14 cellular contexts compared by ENCODE assay signal in genomic region chr6:136410201-136411027, GRCh38.
DNase-seq lines count a peak whose midpoint lies in the region; ATAC-seq, FAIRE-seq and TF ChIP-seq lines count a peak whose summit lies in the region.
"Had no signal": no experiment of that assay in that cellular context is flagged by ENCODE, and none has a peak within 500 bp of the region (broad histone marks: within the 10 kb centered on the region; RNA-seq: fewer than 3 reads in every experiment).

No MANE protein-coding gene starts in this region.

- no peak overlapping the region for H3K4me2 ChIP-seq in neuronal stem cell (ENCODE audit: insufficient read depth, low read length, poor library complexity, severe bottlenecking)

- no peak overlapping the region for H3K18ac ChIP-seq in neuronal stem cell (ENCODE audit: low read length)

- no peaks in the 10 kb centered on the region for H3K4me1 ChIP-seq in psoas muscle
- H3K4me1 ChIP-seq in neuronal stem cell (ENCODE audit: control insufficient read depth in 2 of 2, insufficient read depth in 1 of 2, low read depth in 1 of 2, low read length in 2 of 2): no peaks in the 10 kb centered on the region
- H3K4me1 ChIP-seq: sigmoid colon had no signal

- H2AK5ac ChIP-seq in neuronal stem cell (ENCODE audit: low read depth, low read length): no peak overlapping the region

- H2BK15ac ChIP-seq in neuronal stem cell (ENCODE audit: low read length): no peak overlapping the region

- H3K23ac ChIP-seq in neuronal stem cell (ENCODE audit: low read depth, low read length, poor library complexity): no peak overlapping the region

- peak; percentile 78 for FAIRE-seq in GM12892 (lab: Jason Lieb, UNC)

- no peak for TF ChIP-seq POLR2A in GM12892 (IDR thresholded peaks at IDR 0.05; ENCODE audit: low read depth, low read length)

- intact Hi-C loops in psoas muscle (cut with DNase I): no loop called here

- no peak overlapping the region for H2BK12ac ChIP-seq in neuronal stem cell (ENCODE audit: low read length)

- H2AFZ ChIP-seq in neuronal stem cell (ENCODE audit: low read length): no peak overlapping the region

- no peak overlapping the region for H4K91ac ChIP-seq in neuronal stem cell (ENCODE audit: low read depth, low read length, poor library complexity)

- no peaks in the 10 kb centered on the region for H3K9me3 ChIP-seq in psoas muscle
- peaks cover 0 to 2% of the 10 kb centered on the region in 2 donors for H3K9me3 ChIP-seq in neuronal stem cell (replicated peaks in 1 of 2; ENCODE audit: control insufficient read depth in 2 of 2, insufficient read depth in 1 of 2, low read depth in 1 of 2, low read length in 2 of 2)
- H3K9me3 ChIP-seq: sigmoid colon had no signal

- H2BK5ac ChIP-seq in neuronal stem cell (ENCODE audit: low read length): no peak overlapping the region

- H3K9ac ChIP-seq in neuronal stem cell (ENCODE audit: low read depth, low read length, poor library complexity): no peak overlapping the region

- no peak overlapping the region for H4K8ac ChIP-seq in neuronal stem cell (ENCODE audit: low read depth, low read length)

- H3K27ac ChIP-seq in cingulate gyrus (ENCODE audit: low read depth, low read length) (peak overlapping the region; percentile 74), psoas muscle (no peak overlapping the region), neuronal stem cell (replicated peaks; ENCODE audit: low read length) (no peak overlapping the region)
- H3K27ac ChIP-seq: sigmoid colon, WERI-Rb-1 had no signal

- no peak overlapping the region for H2BK120ac ChIP-seq in neuronal stem cell (ENCODE audit: low read depth, low read length)

- H3K79me1 ChIP-seq in neuronal stem cell (ENCODE audit: low read depth, low read length): no peaks in the 10 kb centered on the region

- DNase-seq in GM12892 (ENCODE audit: insufficient read length): no peak
- no peak for DNase-seq in GDM1 (lab: John Stamatoyannopoulos, UW)
- no peak for DNase-seq in psoas muscle
- DNase-seq in neuronal stem cell (ENCODE audit: low spot score): no peak
- DNase-seq: activated naive CD4-positive, alpha-beta T cell; effector memory CD4-positive, alpha-beta T cell; NCI-H2029 treated with DMSO at 0.1 percent for 48 hours; sigmoid colon; WERI-Rb-1 had no signal

- no peak overlapping the region for H3K4ac ChIP-seq in neuronal stem cell (ENCODE audit: low read length)

- 84 to 89% (median 87%) methylated on average over 3 of the region's 3 CpGs for WGBS in psoas muscle, 3 donors
- WGBS in neuronal stem cell (ENCODE audit: extremely low coverage in 2 of 2, insufficient read length in 2 of 2, insufficient replicate concordance in 1 of 2), 2 donors: no CpG with 5 or more reads among the region's 3 CpGs

- H3K14ac ChIP-seq in neuronal stem cell (ENCODE audit: low read length): no peak overlapping the region

- ATAC-seq in GM21390 (IDR thresholded peaks at IDR 0.05; ENCODE audit: unreplicated experiment) (peak; percentile 94), HG03064 (IDR thresholded peaks at IDR 0.05; ENCODE audit: low read depth, unreplicated experiment) (peak; percentile 74), psoas muscle (no peak), GM18861 (IDR thresholded peaks at IDR 0.05; ENCODE audit: unreplicated experiment) (no peak)
- ATAC-seq: Panc1 had no signal

- no peak for TF ChIP-seq CTCF in psoas muscle (IDR thresholded peaks at IDR 0.05)

- H3K36me3 ChIP-seq in psoas muscle (ENCODE audit: insufficient read depth in 1 of 2, low read depth in 1 of 2) (no peaks in the 10 kb centered on the region), neuronal stem cell (replicated peaks in 1 of 2; ENCODE audit: control insufficient read depth in 2 of 2, insufficient read depth in 2 of 2, low read length in 2 of 2) (no peaks in the 10 kb centered on the region)
- H3K36me3 ChIP-seq: sigmoid colon, WERI-Rb-1 had no signal

- H3K4me3 ChIP-seq in psoas muscle (no peak overlapping the region), neuronal stem cell (ENCODE audit: low read length in 2 of 2) (no peak overlapping the region)
- H3K4me3 ChIP-seq: sigmoid colon had no signal

- H3K27me3 ChIP-seq in psoas muscle (ENCODE audit: insufficient read depth in 3 of 3, low read length in 2 of 3): peaks cover 0 to 3% (median 0%) of the 10 kb centered on the region in 3 donors
- no peaks in the 10 kb centered on the region for H3K27me3 ChIP-seq in neuronal stem cell (ENCODE audit: control insufficient read depth in 3 of 3, insufficient read depth in 3 of 3, low read depth in 1 of 3, low read length in 3 of 3)
- H3K27me3 ChIP-seq: sigmoid colon had no signal

Comparison
In these comparisons a context has a peak if more than half of its experiments do, and no peak if none do; other contexts are left out.
1. ATAC-seq: peak in GM21390 (single experiment) and HG03064 (single experiment); none in psoas muscle (0 of 4) and GM18861 (single experiment).